1 cellular context compared by ENCODE assay signal in the genomic region with DNA sequence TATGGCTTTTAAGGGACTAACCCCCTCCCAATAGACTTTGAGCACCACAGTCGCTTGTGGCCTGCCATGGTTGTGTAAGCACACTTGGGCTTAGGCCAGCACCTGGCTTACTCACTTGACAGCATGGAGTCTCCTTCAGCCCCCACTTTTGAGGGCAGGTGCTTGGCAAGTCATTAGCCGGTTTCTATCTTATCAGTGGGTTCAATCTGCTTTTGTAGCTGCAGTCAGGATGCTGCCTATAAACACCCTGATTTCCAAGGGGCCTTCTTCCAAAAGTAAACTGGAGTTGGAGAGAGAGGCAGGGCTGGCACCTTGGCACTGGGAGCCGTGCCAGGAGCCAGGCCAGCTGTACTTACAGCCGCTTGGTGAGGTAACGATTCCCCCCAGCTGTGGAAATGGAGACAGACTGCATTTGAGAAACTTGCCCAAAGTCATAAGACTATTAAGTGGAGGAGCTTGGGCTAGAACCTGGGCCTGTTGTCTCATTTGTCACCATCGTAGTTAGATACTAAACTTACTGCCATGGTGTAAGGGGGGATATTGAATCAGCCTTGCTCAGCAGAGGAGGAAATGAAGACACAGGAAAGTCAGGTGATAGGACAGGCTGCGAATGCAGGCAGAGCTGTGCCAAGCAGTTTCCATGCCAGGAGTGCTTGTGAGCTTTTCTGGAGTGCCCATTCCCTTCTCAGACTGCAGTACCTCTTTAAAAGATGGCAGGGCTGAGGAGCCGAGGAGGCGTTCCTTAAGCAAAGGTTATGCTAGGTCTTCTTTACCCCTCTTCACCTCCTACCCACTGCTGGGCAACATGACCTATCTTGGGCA.
TF ChIP-seq lines count a peak whose summit lies in the region.

No MANE protein-coding gene starts in this region.

TF ChIP-seq in GM23338, 12 proteins besides CTCF, POLR2A, EP300 and RAD21 (continued from another document):
- TF ChIP-seq, protein P1, sequence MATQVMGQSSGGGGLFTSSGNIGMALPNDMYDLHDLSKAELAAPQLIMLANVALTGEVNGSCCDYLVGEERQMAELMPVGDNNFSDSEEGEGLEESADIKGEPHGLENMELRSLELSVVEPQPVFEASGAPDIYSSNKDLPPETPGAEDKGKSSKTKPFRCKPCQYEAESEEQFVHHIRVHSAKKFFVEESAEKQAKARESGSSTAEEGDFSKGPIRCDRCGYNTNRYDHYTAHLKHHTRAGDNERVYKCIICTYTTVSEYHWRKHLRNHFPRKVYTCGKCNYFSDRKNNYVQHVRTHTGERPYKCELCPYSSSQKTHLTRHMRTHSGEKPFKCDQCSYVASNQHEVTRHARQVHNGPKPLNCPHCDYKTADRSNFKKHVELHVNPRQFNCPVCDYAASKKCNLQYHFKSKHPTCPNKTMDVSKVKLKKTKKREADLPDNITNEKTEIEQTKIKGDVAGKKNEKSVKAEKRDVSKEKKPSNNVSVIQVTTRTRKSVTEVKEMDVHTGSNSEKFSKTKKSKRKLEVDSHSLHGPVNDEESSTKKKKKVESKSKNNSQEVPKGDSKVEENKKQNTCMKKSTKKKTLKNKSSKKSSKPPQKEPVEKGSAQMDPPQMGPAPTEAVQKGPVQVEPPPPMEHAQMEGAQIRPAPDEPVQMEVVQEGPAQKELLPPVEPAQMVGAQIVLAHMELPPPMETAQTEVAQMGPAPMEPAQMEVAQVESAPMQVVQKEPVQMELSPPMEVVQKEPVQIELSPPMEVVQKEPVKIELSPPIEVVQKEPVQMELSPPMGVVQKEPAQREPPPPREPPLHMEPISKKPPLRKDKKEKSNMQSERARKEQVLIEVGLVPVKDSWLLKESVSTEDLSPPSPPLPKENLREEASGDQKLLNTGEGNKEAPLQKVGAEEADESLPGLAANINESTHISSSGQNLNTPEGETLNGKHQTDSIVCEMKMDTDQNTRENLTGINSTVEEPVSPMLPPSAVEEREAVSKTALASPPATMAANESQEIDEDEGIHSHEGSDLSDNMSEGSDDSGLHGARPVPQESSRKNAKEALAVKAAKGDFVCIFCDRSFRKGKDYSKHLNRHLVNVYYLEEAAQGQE (IDR thresholded peaks at IDR 0.05; ENCODE audit: unreplicated experiment), result no peak
- TF ChIP-seq CREB1 (CRISPR knock-in tag; IDR thresholded peaks at IDR 0.05; ENCODE audit: low read depth), result no peak
- TF ChIP-seq, protein P2, sequence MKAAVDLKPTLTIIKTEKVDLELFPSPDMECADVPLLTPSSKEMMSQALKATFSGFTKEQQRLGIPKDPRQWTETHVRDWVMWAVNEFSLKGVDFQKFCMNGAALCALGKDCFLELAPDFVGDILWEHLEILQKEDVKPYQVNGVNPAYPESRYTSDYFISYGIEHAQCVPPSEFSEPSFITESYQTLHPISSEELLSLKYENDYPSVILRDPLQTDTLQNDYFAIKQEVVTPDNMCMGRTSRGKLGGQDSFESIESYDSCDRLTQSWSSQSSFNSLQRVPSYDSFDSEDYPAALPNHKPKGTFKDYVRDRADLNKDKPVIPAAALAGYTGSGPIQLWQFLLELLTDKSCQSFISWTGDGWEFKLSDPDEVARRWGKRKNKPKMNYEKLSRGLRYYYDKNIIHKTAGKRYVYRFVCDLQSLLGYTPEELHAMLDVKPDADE (IDR thresholded peaks at IDR 0.05), result no peak
- no peak for TF ChIP-seq STAT1 (IDR thresholded peaks at IDR 0.05; ENCODE audit: unreplicated experiment)
- no peak for TF ChIP-seq EZH2 (IDR thresholded peaks at IDR 0.05; ENCODE audit: low read depth, unreplicated experiment)
- no peak for TF ChIP-seq EZH2phosphoT487 (IDR thresholded peaks at IDR 0.05; ENCODE audit: unreplicated experiment)
- no peak for TF ChIP-seq POLR2AphosphoS5 (IDR thresholded peaks at IDR 0.05; ENCODE audit: low read depth)
- no peak for TF ChIP-seq ZNF114 (CRISPR knock-in tag; IDR thresholded peaks at IDR 0.05)
- no peak for TF ChIP-seq NANOG (IDR thresholded peaks at IDR 0.05; ENCODE audit: borderline replicate concordance)
TF ChIP-seq in GM23338: peak in this region for 0.
